20 cellular contexts compared by ENCODE assay signal in the genomic region with DNA sequence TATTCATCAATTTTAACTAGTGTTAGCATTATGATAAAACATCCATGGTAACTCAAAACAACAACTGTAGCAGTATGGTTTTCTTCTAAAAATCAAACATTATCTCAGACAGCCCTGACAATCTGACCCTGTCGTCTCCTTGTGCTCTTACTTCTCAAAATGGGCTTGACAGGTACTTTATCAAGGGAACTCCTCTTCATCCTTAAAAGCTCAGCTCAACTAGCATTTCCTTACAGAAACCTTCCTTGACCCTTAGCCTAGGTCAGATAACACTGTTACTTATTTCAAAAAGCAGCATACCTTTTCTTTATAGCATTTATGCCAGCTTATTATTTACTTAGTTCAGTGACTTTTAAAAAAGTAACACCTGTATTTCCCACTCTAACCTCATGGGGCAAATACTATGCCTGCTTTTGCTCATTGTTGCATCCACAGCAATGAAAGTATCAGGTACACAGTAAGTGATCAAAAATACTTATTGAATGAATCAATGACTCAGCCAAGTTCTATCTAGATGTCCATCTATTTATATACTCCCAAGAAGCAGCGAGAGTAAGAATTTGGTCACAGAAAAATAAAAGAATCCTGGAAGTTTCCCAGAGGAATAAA. TPM values are rescaled to one million over a fixed set of nuclear protein-coding genes. Genes with fewer than 3 reads are reported as not detected.
DNase-seq lines count a peak whose midpoint lies in the region; ATAC-seq, FAIRE-seq and TF ChIP-seq lines count a peak whose summit lies in the region.
"Had no signal": no experiment of that assay in that cellular context is flagged by ENCODE, and none has a peak within 500 bp of the region (broad histone marks: within the 10 kb centered on the region; RNA-seq: fewer than 3 reads in every experiment).

No MANE protein-coding gene starts in this region.

- H4K20me1 ChIP-seq in mammary epithelial cell (ENCODE audit: insufficient read depth, low read length) (no peaks in the 10 kb centered on the region), keratinocyte (ENCODE audit: control insufficient read depth, extremely low read depth, insufficient read depth, low read length) (no peaks in the 10 kb centered on the region)

- H3K4me3 Mint-ChIP-seq in HFFc6: no peak overlapping the region
- H3K4me3 Mint-ChIP-seq in T-helper 17 cell: no peak overlapping the region
- H3K4me3 Mint-ChIP-seq: IgD-negative memory B cell had no signal

- H2AFZ ChIP-seq in mammary epithelial cell (ENCODE audit: low read depth, low read length) (no peak overlapping the region), keratinocyte (ENCODE audit: control insufficient read depth, low read length) (no peak overlapping the region)
- H2AFZ ChIP-seq: GM23248 had no signal

- H3K27me3 Mint-ChIP-seq in HFFc6 (ENCODE audit: insufficient read depth): no peaks in the 10 kb centered on the region
- peaks cover 6% of the 10 kb centered on the region for H3K27me3 Mint-ChIP-seq in T-helper 17 cell

- no peak overlapping the region for H3K27ac Mint-ChIP-seq in HFFc6
- no peak overlapping the region for H3K27ac Mint-ChIP-seq in T-helper 17 cell
- H3K27ac Mint-ChIP-seq: IgD-negative memory B cell had no signal

- H3K36me3 ChIP-seq in mammary epithelial cell (ENCODE audit: insufficient read depth, low read length) (no peaks in the 10 kb centered on the region), keratinocyte (ENCODE audit: control insufficient read depth in 2 of 2, extremely low read depth in 1 of 2, insufficient read depth in 2 of 2, low read length in 2 of 2) (no peaks in the 10 kb centered on the region)

- in situ Hi-C loops in mammary epithelial cell (cut with MboI; ENCODE audit: low sequenced_read_pairs in 2 of 2): no loop called here

- H3K9me3 ChIP-seq in mammary epithelial cell (replicated peaks; ENCODE audit: insufficient read depth, low read length): no peaks in the 10 kb centered on the region
- H3K9me3 ChIP-seq in keratinocyte (ENCODE audit: control insufficient read depth, low read depth, low read length): no peaks in the 10 kb centered on the region
- H3K9me3 ChIP-seq in T-helper 17 cell (ENCODE audit: control insufficient read depth, low read length, poor library complexity, severe bottlenecking): no peaks in the 10 kb centered on the region

- BruUV-seq in mammary epithelial cell (replicated peaks; lab: Mats Ljungman, UMichigan): no TSS peak

- dilution Hi-C loops in mammary epithelial cell (cut with HindIII; ENCODE audit: low sequenced_read_pairs) (no loop called here), keratinocyte (cut with MboI; ENCODE audit: extremely low pct_ligation_motif_present, low sequenced_read_pairs) (no loop called here)

- H3K4me1 ChIP-seq in mammary epithelial cell (ENCODE audit: insufficient read depth, low read length): peaks cover 1% of the 10 kb centered on the region
- no peaks in the 10 kb centered on the region for H3K4me1 ChIP-seq in keratinocyte (ENCODE audit: control insufficient read depth, extremely low read depth, insufficient read depth, low read length)

- H3K4me3 ChIP-seq in mammary epithelial cell (replicated peaks in 1 of 3; ENCODE audit: insufficient read depth in 1 of 3, low read depth in 2 of 3, low read length in 3 of 3) (no peak overlapping the region), keratinocyte (ENCODE audit: control insufficient read depth in 2 of 3, extremely low read depth in 1 of 3, insufficient read depth in 2 of 3, low read depth in 1 of 3, low read length in 3 of 3) (no peak overlapping the region)
- H3K4me3 ChIP-seq: GM23248 had no signal

- DNase-seq in HFFc6 (no peak), mammary epithelial cell (no peak), keratinocyte (ENCODE audit: low read depth, low spot score) (no peak), T-helper 17 cell (no peak), GOT3 (lab: John Stamatoyannopoulos, UW) (no peak), NCI-H2196 (lab: John Stamatoyannopoulos, UW; ENCODE audit: unreplicated experiment) (no peak)
- DNase-seq: C1 segment of cervical spinal cord, DMS79 treated with DMSO at 0.1 percent for 48 hours, GM23248, HCEC 1CT, NCI-H1092 treated with DMSO at 0.1 percent for 48 hours, NCI-H2081, NCI-H510A treated with DMSO at 0.1 percent for 48 hours, NCI-H82, RPMI8226, SHP77 treated with DMSO at 0.1 percent for 48 hours had no signal

- H3K9me1 ChIP-seq in keratinocyte (ENCODE audit: control insufficient read depth, extremely low read depth, insufficient read depth, low read length): no peaks in the 10 kb centered on the region

- 87% methylated on average over 2 of the region's 2 CpGs for WGBS in mammary epithelial cell (ENCODE audit: low coverage, missing lambda C conversion rate)

- H3K36me3 Mint-ChIP-seq in HFFc6 (ENCODE audit: low read depth) (no peaks in the 10 kb centered on the region), T-helper 17 cell (ENCODE audit: low read depth) (no peaks in the 10 kb centered on the region)
- H3K36me3 Mint-ChIP-seq: IgD-negative memory B cell had no signal

- H3K4me1 Mint-ChIP-seq in HFFc6 (ENCODE audit: low read depth) (no peaks in the 10 kb centered on the region), T-helper 17 cell (no peaks in the 10 kb centered on the region)
- H3K4me1 Mint-ChIP-seq: IgD-negative memory B cell had no signal

- H3K27ac ChIP-seq in 22Rv1 (no peak overlapping the region), mammary epithelial cell (ENCODE audit: insufficient read depth, low read depth, low read length) (no peak overlapping the region), keratinocyte (ENCODE audit: control insufficient read depth, insufficient read depth, low read length) (no peak overlapping the region)
- H3K27ac ChIP-seq: GM23248 had no signal

- CTCF ChIA-PET in mammary epithelial cell (lab: Charles Lee; ENCODE audit: low non-redundant PET): no interaction called here

- H3K27me3 ChIP-seq in mammary epithelial cell (ENCODE audit: insufficient read depth, low read length) (no peaks in the 10 kb centered on the region), keratinocyte (ENCODE audit: control insufficient read depth, extremely low read depth, insufficient read depth, low read length) (no peaks in the 10 kb centered on the region)

- intact Hi-C loops in mammary epithelial cell (cut with micrococcal nuclease): no loop called here

- H3K79me2 ChIP-seq in mammary epithelial cell (ENCODE audit: insufficient read depth, low read length): no peaks in the 10 kb centered on the region
- no peaks in the 10 kb centered on the region for H3K79me2 ChIP-seq in keratinocyte (ENCODE audit: control insufficient read depth, insufficient read depth, low read length)

- no peak overlapping the region for H3K9ac ChIP-seq in mammary epithelial cell (ENCODE audit: insufficient read depth, low read length)
- H3K9ac ChIP-seq in keratinocyte (ENCODE audit: control insufficient read depth, extremely low read depth, insufficient read depth, low read length): no peak overlapping the region
- H3K9ac ChIP-seq: GM23248 had no signal

- H3K9me3 Mint-ChIP-seq in HFFc6: no peaks in the 10 kb centered on the region
- H3K9me3 Mint-ChIP-seq: IgD-negative memory B cell had no signal

- ATAC-seq in T-helper 17 cell (no peak), GM21576 (IDR thresholded peaks at IDR 0.05; ENCODE audit: unreplicated experiment) (no peak)

- no peak for FAIRE-seq in keratinocyte (lab: Jason Lieb, UNC)
- FAIRE-seq: D721Med had no signal

- TF ChIP-seq CTCF in 22Rv1 (IDR thresholded peaks at IDR 0.05) (peak; percentile 20; the same call in 1 of the 2 replicates), HFFc6 (IDR thresholded peaks at IDR 0.05) (peak; percentile 24), mammary epithelial cell (conservative IDR thresholded peaks at IDR 0.05 in 1 of 2, IDR thresholded peaks at IDR 0.05 in 1 of 2; ENCODE audit: extremely low read depth in 1 of 2, insufficient read depth in 1 of 2, low read depth in 1 of 2, low read length in 2 of 2) (peak; percentile 18 to 33), keratinocyte (optimal IDR thresholded peaks at IDR 0.05 in 1 of 3, IDR thresholded peaks at IDR 0.05 in 1 of 3, conservative IDR thresholded peaks at IDR 0.05 in 1 of 3; ENCODE audit: extremely low read depth in 1 of 3, insufficient read depth in 2 of 3, low read length in 3 of 3) (peak in 2 of 3 experiments; percentile 14 to 16)

- H3K4me2 ChIP-seq in mammary epithelial cell (ENCODE audit: insufficient read depth, low read depth, low read length) (no peak overlapping the region), keratinocyte (ENCODE audit: control insufficient read depth, extremely low read depth, insufficient read depth, low read depth, low read length) (no peak overlapping the region)

RNA-seq across cellular contexts. Expression of a gene that starts 41.9 kb away (rescaled TPM):
- under 1 TPM in 2 of 6 experiments, not detected in 4; 0.03 to 0.19 TPM for total RNA-seq in HFFc6 (2021; fragmentation: NEBNext Ultra II Directional; extraction: Animal tissue kit (Norgen Biotek cat#: 25700))
- total RNA-seq in mammary epithelial cell (1 to 10 TPM in 1 of 2 donors, under 1 TPM in 1; 0.24 to 2.5 TPM), T-helper 17 cell (not detected)
- polyA plus RNA-seq in mammary epithelial cell (0.10 TPM), keratinocyte (0.03 to 0.09 TPM (median 0.03 TPM) in 3 replicates)
- polyA minus RNA-seq in mammary epithelial cell (not detected), keratinocyte (0.16 to 0.42 TPM in 2 of 3 replicates, not detected in the other)
- 0.07 TPM for polyA plus RNA-seq in keratinocyte (2011; ENCODE audit: low read depth)
- 0.02 TPM in 1 of 2 replicates, not detected in the other for polyA plus RNA-seq in keratinocyte (2011; cell fraction: cytosol; rRNA removed)
- 0.03 and 0.21 TPM in 2 replicates for polyA plus RNA-seq in keratinocyte (2011; cell fraction: nucleus; rRNA removed)
- polyA plus RNA-seq in keratinocyte (2012; ENCODE audit: low replicate concordance): 0.01 and 0.11 TPM in 2 replicates
- not detected for polyA minus RNA-seq in keratinocyte (2011; cell fraction: cytosol; rRNA and poly(A)+ RNA removed)
- 0.23 TPM in 1 of 2 replicates, not detected in the other for polyA minus RNA-seq in keratinocyte (2011; cell fraction: nucleus; rRNA and poly(A)+ RNA removed)
- polyA plus RNA-seq: IgD-negative memory B cell had no signal
